In the genomic region with DNA sequence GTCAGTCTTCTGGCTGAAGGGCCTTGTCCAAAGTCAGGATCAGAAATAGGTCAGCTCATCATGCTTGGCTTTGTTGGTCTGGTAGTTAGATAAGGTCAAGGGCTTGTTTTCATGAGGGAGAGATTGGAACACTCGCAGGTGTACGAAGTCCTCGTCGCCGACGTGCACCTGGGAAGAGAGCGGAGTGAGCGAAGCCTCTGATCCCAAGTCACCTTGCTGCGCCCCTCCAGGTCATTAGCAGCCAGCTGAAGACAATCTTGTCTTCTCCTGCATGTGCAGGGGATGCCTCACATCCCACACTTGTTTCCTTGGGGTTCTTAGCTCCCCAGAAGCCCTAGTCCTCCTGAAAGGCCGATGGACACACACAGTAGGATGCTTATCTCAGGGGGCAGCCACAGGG, we compare ENCODE assay signal across 19 cellular contexts. TPM values are rescaled to one million over a fixed set of nuclear protein-coding genes. Genes with fewer than 3 reads are reported as not detected.
DNase-seq lines count a peak whose midpoint lies in the region; ATAC-seq, FAIRE-seq and TF ChIP-seq lines count a peak whose summit lies in the region.
"Had no signal": no experiment of that assay in that cellular context is flagged by ENCODE, and none has a peak within 500 bp of the region (broad histone marks: within the 10 kb centered on the region; RNA-seq: fewer than 3 reads in every experiment).

No MANE protein-coding gene starts in this region.

- no peak overlapping the region for H3K18ac ChIP-seq in neuronal stem cell (ENCODE audit: low read length)

- no peak overlapping the region for H2BK15ac ChIP-seq in neuronal stem cell (ENCODE audit: low read length)

- DNase-seq in activated CD4-positive, alpha-beta T cell treated with anti-CD3 and anti-CD28 coated beads for 36 hours, result no peak
- DNase-seq in activated CD4-positive, alpha-beta T cell treated with anti-CD3 and anti-CD28 coated beads for 1 hour, result no peak
- DNase-seq in endodermal cell (no peak), neuronal stem cell (ENCODE audit: low spot score) (no peak), GM12892 (ENCODE audit: insufficient read length) (no peak), NCI-H1092 treated with DMSO at 0.1 percent for 48 hours (lab: John Stamatoyannopoulos, UW) (no peak), posterior vena cava (ENCODE audit: low spot score) (no peak)
- DNase-seq: activated CD4-positive, alpha-beta T cell treated with anti-CD3 and anti-CD28 coated beads for 48 hours; DMS 273 treated with DMSO at 0.1 percent for 48 hours; foreskin melanocyte; KG1; NCI-H2029 treated with DMSO at 0.1 percent for 48 hours; NCI-H82; small intestine; tibial artery had no signal

- H3K4me2 ChIP-seq in Loucy (ENCODE audit: low read depth, low read length, poor library complexity, severe bottlenecking) (peak overlapping the region; percentile 88), neuronal stem cell (ENCODE audit: insufficient read depth, low read length, poor library complexity, severe bottlenecking) (no peak overlapping the region)

- peaks cover 22% of the 10 kb centered on the region for H4K20me1 ChIP-seq in Loucy (ENCODE audit: insufficient read depth, low read length, poor library complexity, severe bottlenecking)

- peak overlapping the region; percentile 88 for H3K4me3 Mint-ChIP-seq in activated CD4-positive, alpha-beta T cell treated with anti-CD3 and anti-CD28 coated beads for 36 hours
- peak overlapping the region; percentile 87 for H3K4me3 Mint-ChIP-seq in endodermal cell

- H2AK5ac ChIP-seq in neuronal stem cell (ENCODE audit: low read depth, low read length), result peak overlapping the region; percentile 68

- no peak overlapping the region for H3K14ac ChIP-seq in neuronal stem cell (ENCODE audit: low read length)

- H3K27me3 ChIP-seq in Loucy (ENCODE audit: insufficient read depth, low read length, poor library complexity, severe bottlenecking) (no peaks in the 10 kb centered on the region), endodermal cell (ENCODE audit: control insufficient read depth, insufficient read depth, low read length, poor library complexity, severe bottlenecking) (no peaks in the 10 kb centered on the region), neuronal stem cell (ENCODE audit: control insufficient read depth in 3 of 3, insufficient read depth in 3 of 3, low read depth in 1 of 3, low read length in 3 of 3) (no peaks in the 10 kb centered on the region)
- H3K27me3 ChIP-seq: tibial artery had no signal

- no peaks in the 10 kb centered on the region for H3K9me3 Mint-ChIP-seq in activated CD4-positive, alpha-beta T cell treated with anti-CD3 and anti-CD28 coated beads for 36 hours (ENCODE audit: low read depth)
- no peaks in the 10 kb centered on the region for H3K9me3 Mint-ChIP-seq in endodermal cell

- H2AFZ ChIP-seq in Loucy (ENCODE audit: low read length) (no peak overlapping the region), neuronal stem cell (ENCODE audit: low read length) (no peak overlapping the region)

- H3K79me2 ChIP-seq in Loucy (ENCODE audit: insufficient read depth, low read length), result peaks cover 41% of the 10 kb centered on the region

- H2BK12ac ChIP-seq in neuronal stem cell (ENCODE audit: low read length), result no peak overlapping the region

- H3K27ac Mint-ChIP-seq in activated CD4-positive, alpha-beta T cell treated with anti-CD3 and anti-CD28 coated beads for 36 hours, result peak overlapping the region; percentile 23
- H3K27ac Mint-ChIP-seq in endodermal cell, result no peak overlapping the region

- FAIRE-seq in GM12892 (lab: Jason Lieb, UNC), result no peak
- FAIRE-seq: colon, keratinocyte, small intestine had no signal

- H3K9me3 ChIP-seq in Loucy (ENCODE audit: insufficient read depth, low read depth, low read length) (no peaks in the 10 kb centered on the region), endodermal cell (ENCODE audit: control insufficient read depth, low read length) (no peaks in the 10 kb centered on the region), neuronal stem cell (replicated peaks in 1 of 2; ENCODE audit: control insufficient read depth in 2 of 2, insufficient read depth in 1 of 2, low read depth in 1 of 2, low read length in 2 of 2) (no peaks in the 10 kb centered on the region)
- H3K9me3 ChIP-seq: tibial artery had no signal

- H3K9ac ChIP-seq in Loucy (ENCODE audit: low read depth, low read length, poor library complexity, severe bottlenecking) (peak overlapping the region; percentile 82), endodermal cell (ENCODE audit: extremely low read depth, low read length, poor library complexity, severe bottlenecking) (no peak overlapping the region), neuronal stem cell (ENCODE audit: low read depth, low read length, poor library complexity) (no peak overlapping the region)

- WGBS in endodermal cell (ENCODE audit: insufficient coverage in 1 of 2, insufficient read length in 1 of 2), 2 experiments, result 90 to 97% methylated on average over 10 of the region's 10 CpGs
- WGBS in neuronal stem cell (ENCODE audit: extremely low coverage in 2 of 2, insufficient read length in 2 of 2, insufficient replicate concordance in 1 of 2), 2 donors, result no CpG with 5 or more reads among the region's 10 CpGs

- peaks cover 34% of the 10 kb centered on the region for H3K4me1 Mint-ChIP-seq in activated CD4-positive, alpha-beta T cell treated with anti-CD3 and anti-CD28 coated beads for 36 hours
- peaks cover 36% of the 10 kb centered on the region for H3K4me1 Mint-ChIP-seq in endodermal cell

- TF ChIP-seq CTCF in Loucy (conservative IDR thresholded peaks at IDR 0.05; ENCODE audit: low read length) (no peak), endodermal cell (conservative IDR thresholded peaks at IDR 0.05) (no peak)

- peaks cover 21% of the 10 kb centered on the region for H3K36me3 Mint-ChIP-seq in activated CD4-positive, alpha-beta T cell treated with anti-CD3 and anti-CD28 coated beads for 36 hours (ENCODE audit: low read depth)
- H3K36me3 Mint-ChIP-seq in endodermal cell (ENCODE audit: low read depth), result peaks cover 22% of the 10 kb centered on the region

- no peaks in the 10 kb centered on the region for H3K9me2 ChIP-seq in Loucy (replicated peaks; ENCODE audit: low read depth, low read length)

- no peaks in the 10 kb centered on the region for H3K27me3 Mint-ChIP-seq in activated CD4-positive, alpha-beta T cell treated with anti-CD3 and anti-CD28 coated beads for 36 hours
- no peaks in the 10 kb centered on the region for H3K27me3 Mint-ChIP-seq in endodermal cell (ENCODE audit: insufficient read depth)

- intact Hi-C loops in activated CD4-positive, alpha-beta T cell treated with anti-CD3 and anti-CD28 coated beads for 36 hours (cut with DNase I, micrococcal nuclease), result no loop called here
- intact Hi-C loops in posterior vena cava (cut with DNase I), result no loop called here

- H2BK120ac ChIP-seq in neuronal stem cell (ENCODE audit: low read depth, low read length), result no peak overlapping the region

- peak overlapping the region; percentile 81 for H3K4me3 ChIP-seq in Loucy (ENCODE audit: low read length, poor library complexity, severe bottlenecking)
- no peak overlapping the region for H3K4me3 ChIP-seq in endodermal cell (ENCODE audit: low read length)
- peak overlapping the region in 1 of 2 donors; percentile 32 for H3K4me3 ChIP-seq in neuronal stem cell (ENCODE audit: low read length in 2 of 2)
- H3K4me3 ChIP-seq: SK-N-MC had no signal

- H3K36me3 ChIP-seq in Loucy (ENCODE audit: insufficient read depth, low read length) (peaks cover 11% of the 10 kb centered on the region; the same call in 1 of the 2 replicates), endodermal cell (ENCODE audit: control insufficient read depth, insufficient read depth, low read length) (peaks cover 18% of the 10 kb centered on the region), neuronal stem cell (replicated peaks in 1 of 2; ENCODE audit: control insufficient read depth in 2 of 2, insufficient read depth in 2 of 2, low read length in 2 of 2) (peaks cover 16 to 23% of the 10 kb centered on the region in 2 donors)

- ATAC-seq in activated CD4-positive, alpha-beta T cell treated with anti-CD3 and anti-CD28 coated beads for 36 hours, result no peak

- no peak overlapping the region for H4K91ac ChIP-seq in neuronal stem cell (ENCODE audit: low read depth, low read length, poor library complexity)

- POLR2A ChIA-PET in activated CD4-positive, alpha-beta T cell treated with anti-CD3 and anti-CD28 coated beads for 36 hours (lab: Charles Lee), result no interaction called here

- no peak overlapping the region for H3K23ac ChIP-seq in neuronal stem cell (ENCODE audit: low read depth, low read length, poor library complexity)

- no peak overlapping the region for H2BK5ac ChIP-seq in neuronal stem cell (ENCODE audit: low read length)

- CTCF ChIA-PET in activated CD4-positive, alpha-beta T cell treated with anti-CD3 and anti-CD28 coated beads for 36 hours (lab: Charles Lee), result interaction anchor here (0.8 kb wide), 1 partner anchor 309 kb away, joined by 3 read pairs; no protein-coding TSS in a partner anchor

- no peak overlapping the region for H3K4ac ChIP-seq in neuronal stem cell (ENCODE audit: low read length)

- peaks cover 6% of the 10 kb centered on the region; the same call in 1 of the 2 replicates for H3F3A ChIP-seq in Loucy (ENCODE audit: low read depth)

- H3K27ac ChIP-seq in endodermal cell (ENCODE audit: low read depth, low read length) (no peak overlapping the region), neuronal stem cell (replicated peaks; ENCODE audit: low read length) (no peak overlapping the region)
- H3K27ac ChIP-seq: SK-N-MC had no signal

- H4K8ac ChIP-seq in neuronal stem cell (ENCODE audit: low read depth, low read length), result no peak overlapping the region

- peaks cover 31% of the 10 kb centered on the region for H3K4me1 ChIP-seq in Loucy (ENCODE audit: insufficient read depth, low read length, poor library complexity, severe bottlenecking)
- no peaks in the 10 kb centered on the region for H3K4me1 ChIP-seq in endodermal cell (ENCODE audit: control insufficient read depth, insufficient read depth, low read length)
- H3K4me1 ChIP-seq in neuronal stem cell (ENCODE audit: control insufficient read depth in 2 of 2, insufficient read depth in 1 of 2, low read depth in 1 of 2, low read length in 2 of 2), result peaks cover 6 to 9% of the 10 kb centered on the region in 2 donors

- TF ChIP-seq POLR2A in GM12892 (IDR thresholded peaks at IDR 0.05; ENCODE audit: low read depth, low read length), result no peak

- peaks cover 9% of the 10 kb centered on the region for H3K79me1 ChIP-seq in neuronal stem cell (ENCODE audit: low read depth, low read length)

RNA-seq across cellular contexts. Expression of a gene that starts 1.9 kb away (rescaled TPM):
- total RNA-seq in activated CD4-positive, alpha-beta T cell treated with anti-CD3 and anti-CD28 coated beads for 36 hours, result 10 to 100 TPM; 29.9 to 30.9 TPM
- 10 to 100 TPM; 50.0 to 54.5 TPM for total RNA-seq in endodermal cell
- polyA plus RNA-seq in endodermal cell (2013, experiment 1 of 2), result 36.1 TPM
- polyA plus RNA-seq in endodermal cell (2013, experiment 2 of 2), result 33.5 TPM
- polyA plus RNA-seq in neuronal stem cell (2013, experiment 1 of 2), result 86.0 TPM
- polyA plus RNA-seq in neuronal stem cell (2013, experiment 2 of 2), result 88.8 TPM
- polyA plus RNA-seq in GM12892 (2012; ENCODE audit: missing spikeins), result 45.6 TPM
- 10 to 100 TPM; 29.0 to 48.6 TPM for total RNA-seq in posterior vena cava

RNA-seq across cellular contexts. Expression of a gene that starts 15.2 kb away (rescaled TPM):
- total RNA-seq in activated CD4-positive, alpha-beta T cell treated with anti-CD3 and anti-CD28 coated beads for 36 hours, result 10 to 100 TPM; 51.7 to 53.4 TPM
- total RNA-seq in endodermal cell (10 to 100 TPM; 36.4 to 36.7 TPM), posterior vena cava (10 to 100 TPM; 10.7 to 14.3 TPM)
- polyA plus RNA-seq in endodermal cell (2013, experiment 1 of 2), result 29.7 TPM
- 24.5 TPM for polyA plus RNA-seq in endodermal cell (2013, experiment 2 of 2)
- 18.5 TPM for polyA plus RNA-seq in neuronal stem cell (2013, experiment 1 of 2)
- 19.3 TPM for polyA plus RNA-seq in neuronal stem cell (2013, experiment 2 of 2)
- 26.7 TPM for polyA plus RNA-seq in GM12892 (2012; ENCODE audit: missing spikeins)

RNA-seq across cellular contexts. Expression of a gene that starts 55.2 kb away (rescaled TPM):
- 100 to 1,000 TPM in 1 of 2 experiments, 10 to 100 TPM in 1; 96.9 to 117 TPM for total RNA-seq in activated CD4-positive, alpha-beta T cell treated with anti-CD3 and anti-CD28 coated beads for 36 hours
- total RNA-seq in endodermal cell (100 to 1,000 TPM in 1 of 2 donors, 10 to 100 TPM in 1; 90.9 to 105 TPM), posterior vena cava (100 to 1,000 TPM in 1 of 2 donors, 10 to 100 TPM in 1; 74.7 to 109 TPM)
- 35.6 TPM for polyA plus RNA-seq in endodermal cell (2013, experiment 1 of 2)
- polyA plus RNA-seq in endodermal cell (2013, experiment 2 of 2), result 40.5 TPM
- 29.4 TPM for polyA plus RNA-seq in neuronal stem cell (2013, experiment 1 of 2)
- 26.2 TPM for polyA plus RNA-seq in neuronal stem cell (2013, experiment 2 of 2)
- polyA plus RNA-seq in GM12892 (2012; ENCODE audit: missing spikeins), result 48.4 TPM
